In the genomic region with DNA sequence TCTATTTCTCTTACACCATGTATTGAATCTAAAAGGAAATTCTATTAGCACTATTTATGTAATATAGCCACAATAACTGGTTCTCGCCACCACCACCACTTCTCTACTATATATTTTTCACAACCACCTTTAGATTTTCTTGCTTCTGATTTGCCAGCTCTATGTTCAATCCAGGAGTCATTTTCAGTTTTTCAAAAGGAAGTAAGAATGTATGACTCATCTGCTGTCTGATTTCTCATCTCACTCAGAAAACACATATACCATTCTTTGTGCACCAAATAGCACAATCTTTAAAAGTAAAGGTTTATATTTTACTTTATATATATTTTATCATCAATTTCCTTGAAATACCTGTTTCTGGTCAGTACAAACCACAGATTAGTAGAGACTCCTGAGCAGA, we compare ENCODE assay signal across 11 cellular contexts.
DNase-seq lines count a peak whose midpoint lies in the region; ATAC-seq lines count a peak whose summit lies in the region.
"Had no signal": no experiment of that assay in that cellular context is flagged by ENCODE, and none has a peak within 500 bp of the region (broad histone marks: within the 10 kb centered on the region; RNA-seq: fewer than 3 reads in every experiment).

No MANE protein-coding gene starts in this region.

- no peak for DNase-seq in activated T-cell treated with anti-CD3 and anti-CD28 coated beads, Interleukin-2, amount 50 U/mL, for 72 hours
- DNase-seq in activated T-cell treated with anti-CD3 and anti-CD28 coated beads for 4 hours (no peak), NOMO-1 (lab: John Stamatoyannopoulos, UW; ENCODE audit: unreplicated experiment in 2 of 2) (peak; percentile 46 to 92), cerebellar cortex (ENCODE audit: low spot score) (no peak), DMS153 (lab: John Stamatoyannopoulos, UW) (no peak)
- DNase-seq in stimulated activated naive B cell treated with anti-CD40 and anti-IgM and Interleukin-4, amounts not matched to agents 10 μg/mL and 1 μg/mL and 100 μg/mL, for 72 hours = no peak
- DNase-seq: stimulated activated CD4-positive, alpha-beta T cell treated with anti-CD3 and anti-CD28 coated beads, Interleukin-4, amount 100 ng/mL, for 24 hours; T-cell had no signal

- H3K4me1 Mint-ChIP-seq in activated T-cell treated with anti-CD3 and anti-CD28 coated beads, Interleukin-2, amount 50 U/mL, for 72 hours (ENCODE audit: low read depth) = peaks cover 6% of the 10 kb centered on the region
- H3K4me1 Mint-ChIP-seq in stimulated activated naive B cell treated with anti-CD40 and anti-IgM and Interleukin-4, amounts not matched to agents 10 μg/mL and 1 μg/mL and 100 μg/mL, for 72 hours = peaks cover 0 to 2% of the 10 kb centered on the region in 2 donors

- H3K27ac Mint-ChIP-seq in activated T-cell treated with anti-CD3 and anti-CD28 coated beads, Interleukin-2, amount 50 U/mL, for 72 hours = peak overlapping the region; percentile 42
- H3K27ac Mint-ChIP-seq in stimulated activated naive B cell treated with anti-CD40 and anti-IgM and Interleukin-4, amounts not matched to agents 10 μg/mL and 1 μg/mL and 100 μg/mL, for 72 hours = no peak overlapping the region
- H3K27ac Mint-ChIP-seq: activated naive CD8-positive, alpha-beta T cell had no signal

- peak overlapping the region in 1 of 2 donors; percentile 2 for H3K4me3 Mint-ChIP-seq in activated T-cell treated with anti-CD3 and anti-CD28 coated beads, Interleukin-2, amount 50 U/mL, for 72 hours
- no peak overlapping the region for H3K4me3 Mint-ChIP-seq in stimulated activated naive B cell treated with anti-CD40 and anti-IgM and Interleukin-4, amounts not matched to agents 10 μg/mL and 1 μg/mL and 100 μg/mL, for 72 hours
- H3K4me3 Mint-ChIP-seq: activated naive CD8-positive, alpha-beta T cell; T-cell had no signal

- H3K9me3 Mint-ChIP-seq in activated T-cell treated with anti-CD3 and anti-CD28 coated beads, Interleukin-2, amount 50 U/mL, for 72 hours = peaks cover 0 to 2% of the 10 kb centered on the region in 2 donors
- H3K9me3 Mint-ChIP-seq in stimulated activated naive B cell treated with anti-CD40 and anti-IgM and Interleukin-4, amounts not matched to agents 10 μg/mL and 1 μg/mL and 100 μg/mL, for 72 hours = no peaks in the 10 kb centered on the region
- H3K9me3 Mint-ChIP-seq: T-cell had no signal

- H3K27me3 Mint-ChIP-seq in activated T-cell treated with anti-CD3 and anti-CD28 coated beads, Interleukin-2, amount 50 U/mL, for 72 hours (ENCODE audit: low read depth) = no peaks in the 10 kb centered on the region
- H3K27me3 Mint-ChIP-seq in stimulated activated naive B cell treated with anti-CD40 and anti-IgM and Interleukin-4, amounts not matched to agents 10 μg/mL and 1 μg/mL and 100 μg/mL, for 72 hours = no peaks in the 10 kb centered on the region
- H3K27me3 Mint-ChIP-seq: activated naive CD8-positive, alpha-beta T cell; T-cell had no signal

- H3K36me3 Mint-ChIP-seq in activated T-cell treated with anti-CD3 and anti-CD28 coated beads, Interleukin-2, amount 50 U/mL, for 72 hours (ENCODE audit: insufficient read depth in 2 of 2) = no peaks in the 10 kb centered on the region
- H3K36me3 Mint-ChIP-seq in stimulated activated naive B cell treated with anti-CD40 and anti-IgM and Interleukin-4, amounts not matched to agents 10 μg/mL and 1 μg/mL and 100 μg/mL, for 72 hours = no peaks in the 10 kb centered on the region
- H3K36me3 Mint-ChIP-seq: activated naive CD8-positive, alpha-beta T cell; T-cell had no signal

- peak; percentile 75 to 77 for ATAC-seq in activated T-cell treated with anti-CD3 and anti-CD28 coated beads, Interleukin-2, amount 50 U/mL, for 72 hours (replicated peaks in 1 of 2)
- ATAC-seq in HG02884 (IDR thresholded peaks at IDR 0.05; ENCODE audit: unreplicated experiment) (peak; percentile 78), HG02970 (IDR thresholded peaks at IDR 0.05; ENCODE audit: low FRiP score, unreplicated experiment) (no peak)
- peak; percentile 70 to 85 for ATAC-seq in stimulated activated naive B cell treated with anti-CD40 and anti-IgM and Interleukin-4, amounts not matched to agents 10 μg/mL and 1 μg/mL and 100 μg/mL, for 72 hours (replicated peaks)

Comparison
In these comparisons a context has a peak if more than half of its experiments do, and no peak if none do; other contexts are left out.
1. DNase-seq: peak in NOMO-1 (2 of 2); none in activated T-cell treated with anti-CD3 and anti-CD28 coated beads, Interleukin-2, amount 50 U/mL, for 72 hours (0 of 2), activated T-cell treated with anti-CD3 and anti-CD28 coated beads for 4 hours (single experiment), stimulated activated naive B cell treated with anti-CD40 and anti-IgM and Interleukin-4, amounts not matched to agents 10 μg/mL and 1 μg/mL and 100 μg/mL, for 72 hours (single experiment), cerebellar cortex (single experiment) and DMS153 (single experiment).